Comparison of ENCODE assay signal across 11 cellular contexts in the genomic region with DNA sequence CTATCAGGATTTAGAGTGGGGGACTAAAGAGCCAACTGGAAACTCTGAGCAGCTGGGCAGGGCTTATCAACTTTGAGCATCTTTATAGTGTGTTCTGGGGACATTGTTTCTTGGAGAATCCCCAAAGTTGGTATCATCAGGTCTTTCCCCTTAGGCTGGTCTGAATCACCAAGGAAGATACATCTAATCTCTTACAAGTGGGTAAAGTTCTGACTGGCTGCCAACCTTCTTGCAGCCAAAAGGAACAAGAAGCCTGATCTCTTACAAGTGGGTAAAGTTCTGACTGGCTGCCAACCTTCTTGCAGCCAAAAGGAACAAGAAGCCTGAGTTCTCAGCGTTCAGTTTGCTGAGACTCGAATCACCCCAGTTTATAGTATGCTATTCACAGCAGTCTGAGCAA. TPM values are rescaled to one million over a fixed set of nuclear protein-coding genes. Genes with fewer than 3 reads are reported as not detected.
DNase-seq lines count a peak whose midpoint lies in the region; ATAC-seq lines count a peak whose summit lies in the region.
"Had no signal": no experiment of that assay in that cellular context is flagged by ENCODE, and none has a peak within 500 bp of the region (broad histone marks: within the 10 kb centered on the region; RNA-seq: fewer than 3 reads in every experiment).

No MANE protein-coding gene starts in this region.

- H3K27ac ChIP-seq in SK-N-MC, result 0 out of 2 replicates have a peak overlapping the region, but pooled peaks have one; percentile 3

- H3K4me3 ChIP-seq in SK-N-MC, result no peak overlapping the region
- H3K4me3 ChIP-seq: GM23338 had no signal

- peak; percentile 9 for ATAC-seq in stimulated activated naive CD8-positive, alpha-beta T cell treated with anti-CD3 and anti-CD28 coated beads, Interleukin-15, Interleukin-2, amounts not matched to agents 100 U/mL and 50 U/mL, for 24 hours
- no peak for ATAC-seq in GM19328 (IDR thresholded peaks at IDR 0.05; ENCODE audit: unreplicated experiment)
- ATAC-seq: GM23338, right cardiac atrium had no signal

- no peak overlapping the region for H3K9ac ChIP-seq in SK-N-MC (ENCODE audit: insufficient read length)

- no peaks in the 10 kb centered on the region for H3K9me3 ChIP-seq in SK-N-MC (ENCODE audit: low read depth, low read length)

- peak; percentile 4 for DNase-seq in G401 (ENCODE audit: low spot score)
- no peak for DNase-seq in SK-N-MC (ENCODE audit: low read depth, low spot score)
- DNase-seq in fibroblast of the conjunctiva (ENCODE audit: low read depth), result peak; percentile 4
- DNase-seq in stimulated activated naive CD8-positive, alpha-beta T cell treated with anti-CD3 and anti-CD28 coated beads, Interleukin-15, Interleukin-2, amounts not matched to agents 100 U/mL and 50 U/mL, for 24 hours, result no peak
- no peak for DNase-seq in effector CD4-positive, alpha-beta T cell
- DNase-seq in NCI-H1436 (lab: John Stamatoyannopoulos, UW), result no peak
- DNase-seq: activated naive CD8-positive, alpha-beta T cell treated with anti-CD3 and anti-CD28 coated beads, Interleukin-2, amount 10 ng/mL, durations not matched to agents 7 days and 5 days; COR-L47; right cardiac atrium had no signal

- H3K36me3 ChIP-seq in SK-N-MC (ENCODE audit: insufficient read depth, low read length), result peaks cover 17% of the 10 kb centered on the region

- in situ Hi-C loops in G401 (cut with HindIII; ENCODE audit: low sequenced_read_pairs), result no loop called here

RNA-seq across cellular contexts. Expression of gene MED23, which starts 1.6 kb away (rescaled TPM):
- 15.2 and 23.8 TPM in 2 replicates for total RNA-seq in G401 (2014; rRNA removed; shearing (Covaris generic))

RNA-seq across cellular contexts. Expression of gene ENPP3, which starts 7.4 kb away (rescaled TPM):
- total RNA-seq in G401 (2014; rRNA removed; shearing (Covaris generic)), result not detected in 2 replicates
- total RNA-seq: GM23338 had no signal

RNA-seq across cellular contexts. Expression of gene ARG1, which starts 56.6 kb away (rescaled TPM):
- total RNA-seq in G401 (2014; rRNA removed; shearing (Covaris generic)), result not detected in 2 replicates
- total RNA-seq: activated naive CD8-positive, alpha-beta T cell treated with anti-CD3 and anti-CD28 coated beads, Interleukin-2, amount 10 ng/mL, durations not matched to agents 7 days and 5 days; GM23338 had no signal

Comparison
In these comparisons a context has a peak if more than half of its experiments do, and no peak if none do; other contexts are left out.
1. DNase-seq: peak in G401 (single experiment) and fibroblast of the conjunctiva (single experiment); none in SK-N-MC (single experiment), stimulated activated naive CD8-positive, alpha-beta T cell treated with anti-CD3 and anti-CD28 coated beads, Interleukin-15, Interleukin-2, amounts not matched to agents 100 U/mL and 50 U/mL, for 24 hours (single experiment), effector CD4-positive, alpha-beta T cell (single experiment) and NCI-H1436 (single experiment).